Comparison of ENCODE assay signal across 7 cellular contexts in genomic region chr7:99617187-99617781, GRCh38. TPM values are rescaled to one million over a fixed set of nuclear protein-coding genes. Genes with fewer than 3 reads are reported as not detected.
DNase-seq lines count a peak whose midpoint lies in the region; ATAC-seq, FAIRE-seq and TF ChIP-seq lines count a peak whose summit lies in the region.

No MANE protein-coding gene starts in this region.

- TF ChIP-seq CTCF in epithelial cell of esophagus (IDR thresholded peaks at IDR 0.05; ENCODE audit: insufficient read depth, low read depth, low read length, missing control alignments) (no peak), psoas muscle (IDR thresholded peaks at IDR 0.05) (no peak)

- H3K27ac ChIP-seq in psoas muscle: peak overlapping the region; percentile 87

- peaks cover 41% of the 10 kb centered on the region for H3K36me3 ChIP-seq in NT2/D1 (ENCODE audit: insufficient read depth, insufficient read length, low read length)
- peaks cover 5 to 43% of the 10 kb centered on the region in 2 donors for H3K36me3 ChIP-seq in psoas muscle (ENCODE audit: insufficient read depth in 1 of 2, low read depth in 1 of 2)

- H3K27me3 ChIP-seq in NT2/D1 (ENCODE audit: insufficient read depth, insufficient read length) (no peaks in the 10 kb centered on the region), psoas muscle (ENCODE audit: insufficient read depth in 3 of 3, low read length in 2 of 3) (no peaks in the 10 kb centered on the region)

- DNase-seq in NT2/D1 (ENCODE audit: low read depth, low spot score): no peak
- no peak for DNase-seq in epithelial cell of esophagus (ENCODE audit: low read depth)
- DNase-seq in psoas muscle: no peak
- no peak for DNase-seq in frontal cortex (ENCODE audit: low spot score in 2 of 2)
- no peak for DNase-seq in globus pallidus (ENCODE audit: low spot score)

- H3K4me1 ChIP-seq in NT2/D1 (ENCODE audit: insufficient read depth, insufficient read length) (peaks cover 2% of the 10 kb centered on the region), psoas muscle (peaks cover 10% of the 10 kb centered on the region)

- H3K4me3 ChIP-seq in NT2/D1 (ENCODE audit: insufficient read length, low read depth) (peak overlapping the region; percentile 84), epithelial cell of esophagus (ENCODE audit: low read length) (peak overlapping the region; percentile 98), psoas muscle (peak overlapping the region; percentile 97)

- WGBS in psoas muscle, 3 donors: 16% methylated on average over 22 of the region's 22 CpGs

- FAIRE-seq in frontal cortex (lab: Jason Lieb, UNC): no peak

- ATAC-seq in GM21528 (IDR thresholded peaks at IDR 0.05; ENCODE audit: low FRiP score, unreplicated experiment): peak; percentile 47
- ATAC-seq in psoas muscle: no peak
- no peak for ATAC-seq in GM18519 (IDR thresholded peaks at IDR 0.05; ENCODE audit: low FRiP score, unreplicated experiment)

- H3K9me3 ChIP-seq in NT2/D1 (ENCODE audit: insufficient read depth, low read length) (peaks cover 8% of the 10 kb centered on the region), psoas muscle (no peaks in the 10 kb centered on the region)

- peak overlapping the region; percentile 91 for H3K9ac ChIP-seq in NT2/D1 (ENCODE audit: insufficient read length, low read depth)

- intact Hi-C loops in psoas muscle (cut with DNase I): loop anchor here (2.0 to 5.0 kb wide), 2 partner anchors 66 to 115 kb away; partner anchors contain the start of genes ZKSCAN5 (in 1 of the 2) and ZNF394 (in 1 of the 2)

RNA-seq across cellular contexts. Expression of gene ZSCAN25, which starts 0.5 kb away (rescaled TPM):
- total RNA-seq in psoas muscle: 10 to 100 TPM in 1 of 4 donors, 1 to 10 TPM in 3; 6.3 to 10.5 (median 7.0) TPM
- polyA plus RNA-seq in psoas muscle: 1 to 10 TPM; 2.6 to 5.8 (median 2.6) TPM
- 12.2 TPM for total RNA-seq in frontal cortex

RNA-seq across cellular contexts. Expression of gene TMEM225B, which starts 19.2 kb away (rescaled TPM):
- under 1 TPM in 2 of 4 donors, not detected in 2; 0.42 to 0.86 TPM for total RNA-seq in psoas muscle
- under 1 TPM; 0.20 to 0.55 (median 0.34) TPM for polyA plus RNA-seq in psoas muscle
- not detected for total RNA-seq in frontal cortex

RNA-seq across cellular contexts. Expression of gene ZNF655, which starts 58.8 kb away (rescaled TPM):
- total RNA-seq in psoas muscle: 10 to 100 TPM; 30.9 to 43.8 (median 36.6) TPM
- 10 to 100 TPM; 27.3 to 63.7 (median 46.9) TPM for polyA plus RNA-seq in psoas muscle
- total RNA-seq in frontal cortex: 59.9 TPM
